Comparison of ENCODE assay signal across 1 cellular context in genomic region chr6:151038616-151039015, GRCh38.
TF ChIP-seq lines count a peak whose summit lies in the region.

No MANE protein-coding gene starts in this region.

TF ChIP-seq in GM12878, 131 proteins besides CTCF, POLR2A, EP300 and RAD21:
- TF ChIP-seq BCL3 (IDR thresholded peaks at IDR 0.05; ENCODE audit: borderline replicate concordance, insufficient read depth, low read depth, low read length, poor library complexity, severe bottlenecking) (no peak), NFXL1 (IDR thresholded peaks at IDR 0.05; ENCODE audit: borderline replicate concordance) (no peak), ZNF207 (IDR thresholded peaks at IDR 0.05; ENCODE audit: borderline replicate concordance) (no peak), RB1 (IDR thresholded peaks at IDR 0.05; ENCODE audit: borderline replicate concordance) (no peak), SUZ12 (IDR thresholded peaks at IDR 0.05; ENCODE audit: unreplicated experiment) (no peak), MEF2A (IDR thresholded peaks at IDR 0.05; ENCODE audit: insufficient read depth, low read depth, low read length) (no peak), PKNOX1 (IDR thresholded peaks at IDR 0.05) (no peak), ELK1 (IDR thresholded peaks at IDR 0.05; ENCODE audit: low read depth, low read length) (no peak), CBFB (IDR thresholded peaks at IDR 0.05; ENCODE audit: low read depth) (no peak), RFX5 (IDR thresholded peaks at IDR 0.05; ENCODE audit: low read depth, low read length) (no peak), NR2C1 (IDR thresholded peaks at IDR 0.05) (no peak), POLR2AphosphoS2 (IDR thresholded peaks at IDR 0.05; ENCODE audit: low read depth, low read length) (no peak), HDAC2 (IDR thresholded peaks at IDR 0.05) (no peak), SIX5 (IDR thresholded peaks at IDR 0.05; ENCODE audit: low read depth, low read length, severe bottlenecking) (no peak), MTA2 (IDR thresholded peaks at IDR 0.05; ENCODE audit: low read depth) (no peak), FOS (IDR thresholded peaks at IDR 0.05; ENCODE audit: borderline replicate concordance, extremely low read depth, insufficient read length) (no peak), REST (IDR thresholded peaks at IDR 0.05; ENCODE audit: low read depth, low read length) (no peak), STAT1 (conservative IDR thresholded peaks at IDR 0.05) (no peak), CREM (IDR thresholded peaks at IDR 0.05; ENCODE audit: low read depth) (no peak)
